ENCODE assay signal across 30 cellular contexts in the genomic region with DNA sequence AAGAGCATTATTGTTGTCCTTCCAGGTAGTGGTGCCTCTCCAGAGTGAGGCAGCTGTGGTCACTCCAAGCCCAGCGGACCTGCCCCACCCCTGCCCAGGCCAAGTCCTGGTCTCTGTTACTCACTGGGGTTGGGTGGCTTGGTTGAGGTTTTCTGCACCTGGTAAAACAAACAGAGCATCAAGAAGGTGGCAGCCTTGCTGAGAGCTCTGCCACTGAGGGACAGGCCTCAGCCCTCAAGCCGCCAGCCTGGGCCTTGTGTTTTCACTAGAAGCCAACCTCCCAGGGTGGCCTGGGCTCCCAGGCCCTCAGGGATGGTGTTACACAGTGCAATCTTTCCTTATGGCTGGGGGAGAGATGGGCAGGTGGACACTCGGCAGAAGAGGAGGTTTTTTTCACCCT.
"Had no signal": no experiment of that assay in that cellular context is flagged by ENCODE, and none has a peak within 500 bp of the region (broad histone marks: within the 10 kb centered on the region; RNA-seq: fewer than 3 reads in every experiment).

No MANE protein-coding gene starts in this region.

- H3K4me1 ChIP-seq: pancreas, psoas muscle, right lobe of liver, sigmoid colon, suprapubic skin, testis, tibial artery, transverse colon, upper lobe of right lung, uterus had no signal

- DNase-seq: naive B cell; naive thymus-derived CD8-positive, alpha-beta T cell; nephron progenitor cell; nucleus accumbens; psoas muscle; right cardiac atrium; sigmoid colon; small intestine; stimulated activated CD4-positive, alpha-beta T cell treated with anti-CD3 and anti-CD28 coated beads, Interleukin-15, amount 100 ng/mL, for 24 hours; stimulated activated CD4-positive, alpha-beta T cell treated with anti-CD3 and anti-CD28 coated beads, Interleukin-2, amount 100 ng/mL, for 24 hours; stimulated activated CD4-positive, alpha-beta T cell treated with anti-CD3 and anti-CD28 coated beads, Interleukin-2, amount 100 ng/mL, for 48 hours; stimulated activated CD4-positive, alpha-beta T cell treated with anti-CD3 and anti-CD28 coated beads, Interleukin-4, amount 100 ng/mL, for 24 hours; stimulated activated naive B cell treated with anti-CD40 and anti-IgM and Interleukin-4, amounts not matched to agents 10 μg/mL and 1 μg/mL and 100 μg/mL, for 72 hours; stimulated activated naive CD4-positive, alpha-beta T cell treated with Interleukin-2 at 50 U/mL for 16 hours; stimulated activated naive CD8-positive, alpha-beta T cell treated with anti-CD3 and anti-CD28 coated beads, Interleukin-15, amount 100 ng/mL, for 72 hours; substantia nigra; testis; tibial artery; transverse colon; upper lobe of right lung; uterus had no signal

- H3K27ac Mint-ChIP-seq: naive B cell; naive thymus-derived CD8-positive, alpha-beta T cell; natural killer cell treated with Interleukin-12 subunit alpha and Interleukin-12 subunit beta and Interleukin-15 and Interleukin-18, amount 100 ng/mL, for 72 hours; nephron progenitor cell; progenitor cell of endocrine pancreas; stimulated activated effector memory CD8-positive, alpha-beta T cell treated with anti-CD3 and anti-CD28 coated beads, Interleukin-12 subunit alpha, Interleukin-12 subunit beta, amount 100 ng/mL, for 72 hours; stimulated activated naive B cell treated with anti-CD40 and anti-IgM and Interleukin-4, amounts not matched to agents 10 μg/mL and 1 μg/mL and 100 μg/mL, for 72 hours; stimulated activated naive CD8-positive, alpha-beta T cell treated with anti-CD3 and anti-CD28 coated beads, Interleukin-15, amount 100 ng/mL, for 72 hours; type B pancreatic cell had no signal

- H3K36me3 ChIP-seq: neutrophil, pancreas, right lobe of liver, sigmoid colon, suprapubic skin, tibial artery, transverse colon, upper lobe of right lung, uterus had no signal

- ATAC-seq: naive thymus-derived CD8-positive, alpha-beta T cell; natural killer cell treated with Interleukin-12 subunit alpha and Interleukin-12 subunit beta and Interleukin-15 and Interleukin-18, amount 100 ng/mL, for 72 hours; pancreas; psoas muscle; right cardiac atrium; right lobe of liver; stimulated activated effector memory CD8-positive, alpha-beta T cell treated with anti-CD3 and anti-CD28 coated beads, Interleukin-12 subunit alpha, Interleukin-12 subunit beta, amount 100 ng/mL, for 72 hours; stimulated activated naive B cell treated with anti-CD40 and anti-IgM and Interleukin-4, amounts not matched to agents 10 μg/mL and 1 μg/mL and 100 μg/mL, for 72 hours; stimulated activated naive CD8-positive, alpha-beta T cell treated with anti-CD3 and anti-CD28 coated beads, Interleukin-15, amount 100 ng/mL, for 72 hours; upper lobe of right lung had no signal

- H3K36me3 Mint-ChIP-seq: naive B cell; naive thymus-derived CD8-positive, alpha-beta T cell; natural killer cell treated with Interleukin-12 subunit alpha and Interleukin-12 subunit beta and Interleukin-15 and Interleukin-18, amount 100 ng/mL, for 72 hours; stimulated activated effector memory CD8-positive, alpha-beta T cell treated with anti-CD3 and anti-CD28 coated beads, Interleukin-12 subunit alpha, Interleukin-12 subunit beta, amount 100 ng/mL, for 72 hours; stimulated activated naive B cell treated with anti-CD40 and anti-IgM and Interleukin-4, amounts not matched to agents 10 μg/mL and 1 μg/mL and 100 μg/mL, for 72 hours; type B pancreatic cell had no signal

- H3K9me3 Mint-ChIP-seq: naive thymus-derived CD8-positive, alpha-beta T cell; natural killer cell treated with Interleukin-12 subunit alpha and Interleukin-12 subunit beta and Interleukin-15 and Interleukin-18, amount 100 ng/mL, for 72 hours; stimulated activated effector memory CD8-positive, alpha-beta T cell treated with anti-CD3 and anti-CD28 coated beads, Interleukin-12 subunit alpha, Interleukin-12 subunit beta, amount 100 ng/mL, for 72 hours; stimulated activated naive B cell treated with anti-CD40 and anti-IgM and Interleukin-4, amounts not matched to agents 10 μg/mL and 1 μg/mL and 100 μg/mL, for 72 hours; stimulated activated naive CD8-positive, alpha-beta T cell treated with anti-CD3 and anti-CD28 coated beads, Interleukin-15, amount 100 ng/mL, for 72 hours; type B pancreatic cell had no signal

- H3K4me3 ChIP-seq: pancreas, psoas muscle, right lobe of liver, sigmoid colon, suprapubic skin, testis, tibial artery, transverse colon, upper lobe of right lung, uterus had no signal

- H3K4me1 Mint-ChIP-seq: naive B cell; naive thymus-derived CD8-positive, alpha-beta T cell; stimulated activated effector memory CD8-positive, alpha-beta T cell treated with anti-CD3 and anti-CD28 coated beads, Interleukin-12 subunit alpha, Interleukin-12 subunit beta, amount 100 ng/mL, for 72 hours; stimulated activated naive B cell treated with anti-CD40 and anti-IgM and Interleukin-4, amounts not matched to agents 10 μg/mL and 1 μg/mL and 100 μg/mL, for 72 hours; stimulated activated naive CD8-positive, alpha-beta T cell treated with anti-CD3 and anti-CD28 coated beads, Interleukin-15, amount 100 ng/mL, for 72 hours had no signal

- H3K4me3 Mint-ChIP-seq: naive B cell; naive thymus-derived CD8-positive, alpha-beta T cell; natural killer cell treated with Interleukin-12 subunit alpha and Interleukin-12 subunit beta and Interleukin-15 and Interleukin-18, amount 100 ng/mL, for 72 hours; nephron progenitor cell; neural crest cell; stimulated activated effector memory CD8-positive, alpha-beta T cell treated with anti-CD3 and anti-CD28 coated beads, Interleukin-12 subunit alpha, Interleukin-12 subunit beta, amount 100 ng/mL, for 72 hours; stimulated activated naive B cell treated with anti-CD40 and anti-IgM and Interleukin-4, amounts not matched to agents 10 μg/mL and 1 μg/mL and 100 μg/mL, for 72 hours; stimulated activated naive CD8-positive, alpha-beta T cell treated with anti-CD3 and anti-CD28 coated beads, Interleukin-15, amount 100 ng/mL, for 72 hours; type B pancreatic cell had no signal

- H3K9me3 ChIP-seq: neutrophil, pancreas, psoas muscle, right lobe of liver, sigmoid colon, suprapubic skin, testis, transverse colon, upper lobe of right lung, uterus had no signal

- H3K27me3 ChIP-seq: neutrophil, pancreas, right lobe of liver, sigmoid colon, suprapubic skin, testis, tibial artery, transverse colon, upper lobe of right lung, uterus had no signal

- H3K27me3 Mint-ChIP-seq: naive thymus-derived CD8-positive, alpha-beta T cell; stimulated activated naive CD8-positive, alpha-beta T cell treated with anti-CD3 and anti-CD28 coated beads, Interleukin-15, amount 100 ng/mL, for 72 hours; type B pancreatic cell had no signal

- H3K27ac ChIP-seq: neutrophil, pancreas, psoas muscle, right lobe of liver, sigmoid colon, suprapubic skin, testis, tibial artery, transverse colon, upper lobe of right lung, uterus had no signal
